ENCODE assay signal across 29 cellular contexts in the genomic region with DNA sequence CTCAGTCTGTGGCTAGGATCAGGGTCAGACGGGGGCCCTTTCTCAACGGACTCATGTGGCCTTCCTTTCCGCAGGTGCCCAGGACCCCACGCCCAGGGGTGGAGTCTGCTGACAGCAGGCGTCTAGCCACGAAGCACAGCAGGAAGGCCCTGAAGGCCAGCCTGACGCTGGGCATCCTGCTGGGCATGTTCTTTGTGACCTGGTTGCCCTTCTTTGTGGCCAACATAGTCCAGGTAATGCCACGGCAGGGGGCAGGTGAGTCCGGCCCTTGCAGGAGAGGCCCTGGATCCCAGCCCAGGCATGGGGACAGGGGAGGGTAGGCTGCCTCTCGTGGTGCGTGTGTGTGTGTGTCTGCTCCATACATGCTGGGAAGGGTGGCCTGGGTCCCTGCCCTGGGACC. TPM values are rescaled to one million over a fixed set of nuclear protein-coding genes. Genes with fewer than 3 reads are reported as not detected.
"Had no signal": no experiment of that assay in that cellular context is flagged by ENCODE, and none has a peak within 500 bp of the region (broad histone marks: within the 10 kb centered on the region; RNA-seq: fewer than 3 reads in every experiment).

No MANE protein-coding gene starts in this region.

- H3K4me1 ChIP-seq: breast epithelium, esophagus muscularis mucosa, foreskin keratinocyte, heart right ventricle, left lung, stomach, thyroid gland, upper lobe of right lung had no signal

- H3K4me3 ChIP-seq: breast epithelium, esophagus muscularis mucosa, heart right ventricle, left lung, lung, ovary, skin epidermis, stomach, thyroid gland, upper lobe of right lung had no signal

- H3K27ac ChIP-seq: breast epithelium, esophagus muscularis mucosa, foreskin keratinocyte, heart right ventricle, left lung, ovary, skin epidermis, stomach, thyroid gland, upper lobe of right lung, WERI-Rb-1 had no signal

- H3K36me3 ChIP-seq: breast epithelium, ovary, WERI-Rb-1 had no signal

- ATAC-seq: activated CD8-positive, alpha-beta memory T cell treated with anti-CD3 and anti-CD28 coated beads, Interleukin-2, amount 10 ng/mL, durations not matched to agents 7 days and 5 days; activated CD8-positive, alpha-beta T cell treated with anti-CD3 and anti-CD28 coated beads for 36 hours; foreskin keratinocyte; heart right ventricle; left lung; sciatic nerve; upper lobe of right lung had no signal

- DNase-seq: activated CD4-positive, alpha-beta T cell treated with anti-CD3 and anti-CD28 coated beads, Interleukin-2, amount 50 U/mL, for 1 hour; activated CD8-positive, alpha-beta memory T cell treated with anti-CD3 and anti-CD28 coated beads, Interleukin-2, amount 10 ng/mL, durations not matched to agents 7 days and 5 days; activated CD8-positive, alpha-beta T cell treated with anti-CD3 and anti-CD28 coated beads for 36 hours; activated T-cell treated with anti-CD3 and anti-CD28 coated beads, Interleukin-2, amount 50 U/mL, for 48 hours; endodermal cell; foreskin keratinocyte; heart right ventricle; mesendoderm; nephron progenitor cell; ovary; retina; stimulated activated CD4-positive, alpha-beta T cell treated with anti-CD3 and anti-CD28 coated beads, Interleukin-12 subunit alpha, Interleukin-12 subunit beta, amount 100 ng/mL, for 4 hours; stimulated activated CD4-positive, alpha-beta T cell treated with anti-CD3 and anti-CD28 coated beads, Interleukin-4, amount 100 ng/mL, for 1 hour; stomach; thyroid gland; upper lobe of right lung; WERI-Rb-1 had no signal

- H3K27me3 ChIP-seq: breast epithelium, ovary, thyroid gland had no signal

- H3K9me3 ChIP-seq: breast epithelium, esophagus muscularis mucosa, heart right ventricle, left lung, ovary, stomach, thyroid gland, upper lobe of right lung had no signal

RNA-seq across cellular contexts. Expression of gene HTR6, which starts 13.8 kb away (rescaled TPM):
- total RNA-seq: activated CD8-positive, alpha-beta memory T cell treated with anti-CD3 and anti-CD28 coated beads, Interleukin-2, amount 10 ng/mL, durations not matched to agents 7 days and 5 days; activated CD8-positive, alpha-beta T cell treated with anti-CD3 and anti-CD28 coated beads for 36 hours; activated T-helper 2 cell treated with anti-CD3 and anti-CD28 coated beads, Interferon-gamma antibody, Interleukin-2, Interleukin-4, amounts not matched to agents 10 μg/mL and 5 μg/mL and 100 μg/mL, durations not matched to agents 14 hours and 24 hours and 36 hours; breast epithelium; esophagus muscularis mucosa; foreskin keratinocyte; glomerular endothelial cell; heart right ventricle; kidney epithelial cell; left lung; lung; myocyte; ovary; progenitor cell of endocrine pancreas; sciatic nerve; stomach; T-helper 1 cell treated with Interleukin-12 subunit alpha and Interleukin-12 subunit beta and Interleukin-4 antibody, amounts not matched to agents 30 ng/mL and 1 ng/mL, for 36 hours; thyroid gland; upper lobe of right lung had no signal
